ENCODE assay signal across 1 cellular context in the genomic region with DNA sequence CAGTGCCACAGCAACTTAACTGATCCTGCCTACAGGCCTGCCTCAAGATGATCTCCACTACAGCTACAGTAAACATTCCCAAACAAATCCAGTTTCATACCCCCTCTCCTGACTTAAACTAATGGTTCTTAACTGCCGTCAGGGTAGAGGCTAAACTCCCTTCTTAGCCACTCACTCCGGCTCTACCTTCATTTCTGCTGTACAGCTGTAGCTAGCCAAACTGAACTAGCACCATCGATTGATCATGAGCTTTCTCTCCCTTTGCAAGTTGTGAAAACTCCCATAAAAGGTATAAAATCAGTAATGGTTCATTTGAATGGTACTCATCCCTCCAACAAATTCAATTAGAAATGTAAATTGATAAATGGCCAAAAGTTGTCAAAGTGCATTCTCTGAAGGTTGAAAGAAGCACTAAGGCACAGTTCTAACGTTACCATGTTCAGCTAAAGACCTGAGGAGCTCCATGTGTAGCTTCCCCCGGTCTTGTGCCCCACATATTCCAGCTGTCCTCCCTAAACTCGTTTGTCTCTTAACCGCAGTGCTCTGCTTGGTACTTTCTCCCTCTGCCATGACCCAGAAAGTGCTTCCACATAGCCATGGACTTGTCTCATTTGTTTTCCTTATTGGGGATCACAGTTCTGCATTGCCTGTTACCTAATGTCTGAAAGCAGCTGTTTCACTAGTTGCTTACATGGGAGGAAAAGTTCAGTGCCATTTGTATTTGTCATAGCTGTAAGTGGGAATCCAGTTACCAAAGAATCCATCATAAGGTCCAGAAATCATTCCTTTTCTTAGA.
TF ChIP-seq lines count a peak whose summit lies in the region.

No MANE protein-coding gene starts in this region.

TF ChIP-seq in SK-N-SH treated with all-trans-retinoic acid at 6 μM for 48 hours, 23 proteins besides CTCF, POLR2A, EP300 and RAD21 (continued from another document):
- no peak for TF ChIP-seq BACH2 (CRISPR knock-in tag; IDR thresholded peaks at IDR 0.05; ENCODE audit: borderline replicate concordance)
- TF ChIP-seq GLIS3 (CRISPR knock-in tag; IDR thresholded peaks at IDR 0.05) = no peak
- no peak for TF ChIP-seq ZNF70 (CRISPR knock-in tag; IDR thresholded peaks at IDR 0.05)
- TF ChIP-seq, protein P1, sequence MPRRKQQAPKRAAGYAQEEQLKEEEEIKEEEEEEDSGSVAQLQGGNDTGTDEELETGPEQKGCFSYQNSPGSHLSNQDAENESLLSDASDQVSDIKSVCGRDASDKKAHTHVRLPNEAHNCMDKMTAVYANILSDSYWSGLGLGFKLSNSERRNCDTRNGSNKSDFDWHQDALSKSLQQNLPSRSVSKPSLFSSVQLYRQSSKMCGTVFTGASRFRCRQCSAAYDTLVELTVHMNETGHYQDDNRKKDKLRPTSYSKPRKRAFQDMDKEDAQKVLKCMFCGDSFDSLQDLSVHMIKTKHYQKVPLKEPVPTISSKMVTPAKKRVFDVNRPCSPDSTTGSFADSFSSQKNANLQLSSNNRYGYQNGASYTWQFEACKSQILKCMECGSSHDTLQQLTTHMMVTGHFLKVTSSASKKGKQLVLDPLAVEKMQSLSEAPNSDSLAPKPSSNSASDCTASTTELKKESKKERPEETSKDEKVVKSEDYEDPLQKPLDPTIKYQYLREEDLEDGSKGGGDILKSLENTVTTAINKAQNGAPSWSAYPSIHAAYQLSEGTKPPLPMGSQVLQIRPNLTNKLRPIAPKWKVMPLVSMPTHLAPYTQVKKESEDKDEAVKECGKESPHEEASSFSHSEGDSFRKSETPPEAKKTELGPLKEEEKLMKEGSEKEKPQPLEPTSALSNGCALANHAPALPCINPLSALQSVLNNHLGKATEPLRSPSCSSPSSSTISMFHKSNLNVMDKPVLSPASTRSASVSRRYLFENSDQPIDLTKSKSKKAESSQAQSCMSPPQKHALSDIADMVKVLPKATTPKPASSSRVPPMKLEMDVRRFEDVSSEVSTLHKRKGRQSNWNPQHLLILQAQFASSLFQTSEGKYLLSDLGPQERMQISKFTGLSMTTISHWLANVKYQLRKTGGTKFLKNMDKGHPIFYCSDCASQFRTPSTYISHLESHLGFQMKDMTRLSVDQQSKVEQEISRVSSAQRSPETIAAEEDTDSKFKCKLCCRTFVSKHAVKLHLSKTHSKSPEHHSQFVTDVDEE (CRISPR knock-in tag; IDR thresholded peaks at IDR 0.05) = no peak
- no peak for TF ChIP-seq ZC3H10 (CRISPR knock-in tag; IDR thresholded peaks at IDR 0.05)
- TF ChIP-seq PPARA (CRISPR knock-in tag; IDR thresholded peaks at IDR 0.05; ENCODE audit: borderline replicate concordance) = no peak
